16 cellular contexts compared by ENCODE assay signal in the genomic region with DNA sequence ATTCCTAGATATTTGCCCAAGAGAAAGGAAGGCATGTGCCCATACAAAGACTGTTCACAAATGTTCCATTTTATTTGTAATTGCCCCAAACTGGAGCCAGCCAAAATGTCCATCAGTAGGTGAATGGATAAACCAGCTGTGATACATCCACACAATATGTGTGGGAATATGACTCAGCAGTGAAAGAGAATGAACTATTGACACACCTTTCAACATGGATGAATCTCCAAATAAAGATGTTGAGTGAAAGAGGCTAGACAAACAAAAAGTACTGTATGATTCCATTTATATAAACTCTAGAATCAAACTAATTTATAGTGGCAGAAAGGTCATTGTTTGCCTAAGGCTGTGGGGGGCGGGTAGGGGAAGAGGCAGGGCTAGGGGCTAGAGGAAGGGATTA. TPM values are rescaled to one million over a fixed set of nuclear protein-coding genes. Genes with fewer than 3 reads are reported as not detected.
DNase-seq lines count a peak whose midpoint lies in the region; ATAC-seq and TF ChIP-seq lines count a peak whose summit lies in the region.
"Had no signal": no experiment of that assay in that cellular context is flagged by ENCODE, and none has a peak within 500 bp of the region (broad histone marks: within the 10 kb centered on the region; RNA-seq: fewer than 3 reads in every experiment).

No MANE protein-coding gene starts in this region.

- H2AK5ac ChIP-seq in neuronal stem cell (ENCODE audit: low read depth, low read length) = no peak overlapping the region

- TF ChIP-seq CTCF in chondrocyte (IDR thresholded peaks at IDR 0.05) (no peak), neural crest cell (conservative IDR thresholded peaks at IDR 0.05) (no peak), upper lobe of right lung (IDR thresholded peaks at IDR 0.05) (no peak)

- H3K9me3 ChIP-seq in neuronal stem cell (replicated peaks in 1 of 2; ENCODE audit: control insufficient read depth in 2 of 2, insufficient read depth in 1 of 2, low read depth in 1 of 2, low read length in 2 of 2) = peaks cover 0 to 34% of the 10 kb centered on the region in 2 donors
- H3K9me3 ChIP-seq in upper lobe of right lung = no peaks in the 10 kb centered on the region
- H3K9me3 ChIP-seq: SJSA1 had no signal

- no peak overlapping the region for H3K23ac ChIP-seq in neuronal stem cell (ENCODE audit: low read depth, low read length, poor library complexity)

- no CpG with 5 or more reads among the region's 1 CpG for WGBS in neuronal stem cell (ENCODE audit: extremely low coverage in 2 of 2, insufficient read length in 2 of 2, insufficient replicate concordance in 1 of 2), 2 donors

- H3K18ac ChIP-seq in neuronal stem cell (ENCODE audit: low read length) = no peak overlapping the region

- no peak overlapping the region for H3K9ac ChIP-seq in neuronal stem cell (ENCODE audit: low read depth, low read length, poor library complexity)
- H3K9ac ChIP-seq: BLaER1 had no signal

- H3K27ac ChIP-seq in neuronal stem cell (replicated peaks; ENCODE audit: low read length) = no peak overlapping the region
- no peak overlapping the region for H3K27ac ChIP-seq in upper lobe of right lung
- H3K27ac ChIP-seq: BLaER1, SJSA1 had no signal

- H3K9me3 Mint-ChIP-seq in chondrocyte (ENCODE audit: low read depth) (no peaks in the 10 kb centered on the region), neural crest cell (peaks cover 3% of the 10 kb centered on the region)

- H3K27ac Mint-ChIP-seq in chondrocyte (ENCODE audit: unreplicated experiment) (peak overlapping the region; percentile 39), neural crest cell (ENCODE audit: unreplicated experiment) (no peak overlapping the region)

- no peak overlapping the region for H2BK120ac ChIP-seq in neuronal stem cell (ENCODE audit: low read depth, low read length)

- H3K4ac ChIP-seq in neuronal stem cell (ENCODE audit: low read length) = no peak overlapping the region

- H3K14ac ChIP-seq in neuronal stem cell (ENCODE audit: low read length) = no peak overlapping the region

- no peak overlapping the region for H3K4me3 ChIP-seq in neuronal stem cell (ENCODE audit: low read length in 2 of 2)
- H3K4me3 ChIP-seq in upper lobe of right lung = no peak overlapping the region
- H3K4me3 ChIP-seq: BLaER1, K562, SJSA1 had no signal

- peaks cover 25% of the 10 kb centered on the region for H3K36me3 Mint-ChIP-seq in chondrocyte (ENCODE audit: low read depth)
- peaks cover 34% of the 10 kb centered on the region for H3K36me3 Mint-ChIP-seq in neural crest cell (ENCODE audit: low read depth)

- no peak overlapping the region for H4K8ac ChIP-seq in neuronal stem cell (ENCODE audit: low read depth, low read length)

- H4K91ac ChIP-seq in neuronal stem cell (ENCODE audit: low read depth, low read length, poor library complexity) = no peak overlapping the region

- ATAC-seq in HG03521 (IDR thresholded peaks at IDR 0.05; ENCODE audit: unreplicated experiment) = no peak
- no peak for ATAC-seq in upper lobe of right lung
- ATAC-seq: K562 had no signal

- no peak overlapping the region for H2AFZ ChIP-seq in neuronal stem cell (ENCODE audit: low read length)

- intact Hi-C loops in upper lobe of right lung (cut with DNase I) = no loop called here

- peaks cover 11% of the 10 kb centered on the region for H3K79me1 ChIP-seq in neuronal stem cell (ENCODE audit: low read depth, low read length)

- peaks cover 20 to 24% of the 10 kb centered on the region in 2 donors for H3K4me1 ChIP-seq in neuronal stem cell (ENCODE audit: control insufficient read depth in 2 of 2, insufficient read depth in 1 of 2, low read depth in 1 of 2, low read length in 2 of 2)
- peaks cover 14% of the 10 kb centered on the region for H3K4me1 ChIP-seq in upper lobe of right lung

- H3K36me3 ChIP-seq in neuronal stem cell (replicated peaks in 1 of 2; ENCODE audit: control insufficient read depth in 2 of 2, insufficient read depth in 2 of 2, low read length in 2 of 2) (peaks cover 24 to 87% of the 10 kb centered on the region in 2 donors), upper lobe of right lung (peaks cover 10% of the 10 kb centered on the region)
- H3K36me3 ChIP-seq: BLaER1 had no signal

- H2BK12ac ChIP-seq in neuronal stem cell (ENCODE audit: low read length) = no peak overlapping the region

- H3K27me3 Mint-ChIP-seq in chondrocyte (ENCODE audit: low read depth) (no peaks in the 10 kb centered on the region), neural crest cell (ENCODE audit: low read depth) (no peaks in the 10 kb centered on the region)

- H2BK5ac ChIP-seq in neuronal stem cell (ENCODE audit: low read length) = no peak overlapping the region

- H3K4me1 Mint-ChIP-seq in chondrocyte (ENCODE audit: low read depth) (peaks cover 44% of the 10 kb centered on the region), neural crest cell (peaks cover 59% of the 10 kb centered on the region)

- no peak overlapping the region for H3K4me2 ChIP-seq in neuronal stem cell (ENCODE audit: insufficient read depth, low read length, poor library complexity, severe bottlenecking)
- H3K4me2 ChIP-seq: BLaER1 had no signal

- peak; percentile 34 for DNase-seq in DMS153 treated with DMSO at 0.1 percent for 48 hours (lab: John Stamatoyannopoulos, UW; ENCODE audit: unreplicated experiment)
- DNase-seq in NCI-H1930 (lab: John Stamatoyannopoulos, UW) = peak; percentile 75 to 77
- DNase-seq in chondrocyte (ENCODE audit: low spot score) = no peak
- DNase-seq in neural crest cell (ENCODE audit: low read depth, low spot score) = no peak
- no peak for DNase-seq in activated effector memory CD4-positive, alpha-beta T cell treated with anti-CD3 and anti-CD28 coated beads, Interleukin-2, amount 50 U/mL, for 16 hours
- DNase-seq in neuronal stem cell (ENCODE audit: low spot score) = no peak
- DNase-seq in upper lobe of right lung = no peak
- DNase-seq: activated gamma-delta T cell treated with Interleukin-2 at 50 U/mL for 16 hours; effector CD8-positive, alpha-beta T cell; NCI-H1436; NK-92 treated with Interleukin-12 subunit alpha and Interleukin-12 subunit beta, amount 100 ng/mL, for 24 hours; stimulated activated CD4-positive, alpha-beta T cell treated with anti-CD3 and anti-CD28 coated beads, Interleukin-1b, Interleukin-23, amount 100 ng/mL, for 48 hours had no signal

- no peak overlapping the region for H2BK15ac ChIP-seq in neuronal stem cell (ENCODE audit: low read length)

- H3K4me3 Mint-ChIP-seq in chondrocyte (ENCODE audit: unreplicated experiment) = no peak overlapping the region
- peak overlapping the region; percentile 97 for H3K4me3 Mint-ChIP-seq in neural crest cell

- H3K27me3 ChIP-seq in neuronal stem cell (ENCODE audit: control insufficient read depth in 3 of 3, insufficient read depth in 3 of 3, low read depth in 1 of 3, low read length in 3 of 3) = no peaks in the 10 kb centered on the region
- no peaks in the 10 kb centered on the region for H3K27me3 ChIP-seq in upper lobe of right lung
- H3K27me3 ChIP-seq: BLaER1, SJSA1 had no signal

RNA-seq across cellular contexts. Expression of gene DHCR24, which starts 4.5 kb away (rescaled TPM):
- 120 to 129 TPM (median 124 TPM) in 3 replicates for total RNA-seq in chondrocyte
- 396 and 417 TPM in 2 replicates for total RNA-seq in neural crest cell
- polyA plus RNA-seq in neuronal stem cell (2013, experiment 1 of 2) = 108 TPM
- 107 TPM for polyA plus RNA-seq in neuronal stem cell (2013, experiment 2 of 2)
- 749 TPM for total RNA-seq in upper lobe of right lung

Comparison
In these comparisons a context has a peak if more than half of its experiments do, and no peak if none do; other contexts are left out.
1. DNase-seq: peak in DMS153 treated with DMSO at 0.1 percent for 48 hours (single experiment) and NCI-H1930 (2 of 2); none in chondrocyte (single experiment), neural crest cell (single experiment), activated effector memory CD4-positive, alpha-beta T cell treated with anti-CD3 and anti-CD28 coated beads, Interleukin-2, amount 50 U/mL, for 16 hours (single experiment), neuronal stem cell (single experiment) and upper lobe of right lung (single experiment).